ENCODE assay signal across 17 cellular contexts in the genomic region with DNA sequence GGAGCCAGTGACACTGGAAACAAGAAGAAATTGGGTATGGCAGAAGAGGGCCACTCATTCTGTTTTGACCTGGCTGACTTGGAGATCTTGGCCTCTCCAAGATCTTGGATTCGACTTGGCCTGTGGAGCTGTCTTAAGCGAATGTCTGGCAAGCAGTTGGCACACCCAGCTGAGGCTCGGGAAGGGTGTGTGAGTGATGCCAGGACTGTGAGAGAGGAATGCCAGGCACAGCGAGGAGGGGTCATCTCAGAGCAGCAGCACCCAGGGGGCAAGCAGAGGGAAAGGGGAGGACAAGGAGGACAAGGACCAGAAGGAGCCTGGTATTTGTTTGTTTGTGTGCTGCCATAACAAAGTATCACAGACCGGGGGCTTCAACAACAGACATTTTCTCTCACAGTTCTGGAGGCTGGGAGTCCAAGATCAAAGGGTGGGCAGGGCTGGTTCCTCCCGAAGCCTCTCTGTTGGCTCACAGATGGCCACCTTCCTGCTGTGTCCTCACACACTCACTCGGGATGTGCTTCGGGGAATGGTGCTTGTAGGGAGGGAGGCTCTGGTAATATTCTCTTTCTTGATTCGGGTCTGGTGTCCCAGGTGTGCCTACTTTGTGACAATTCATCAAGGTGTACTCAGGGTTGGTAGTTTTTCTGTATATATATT.
"Had no signal": no experiment of that assay in that cellular context is flagged by ENCODE, and none has a peak within 500 bp of the region (broad histone marks: within the 10 kb centered on the region; RNA-seq: fewer than 3 reads in every experiment).

No MANE protein-coding gene starts in this region.

- H3K27me3 ChIP-seq: colonic mucosa, esophagus squamous epithelium, right atrium auricular region, spleen, testis, upper lobe of left lung had no signal

- H3K9me3 ChIP-seq: colonic mucosa, esophagus squamous epithelium, right atrium auricular region, spleen, testis, upper lobe of left lung had no signal

- H3K27ac Mint-ChIP-seq: activated naive CD4-positive, alpha-beta T cell treated with anti-CD3 and anti-CD28 coated beads, Interleukin-2, amount 10 ng/mL, durations not matched to agents 7 days and 5 days; activated T-helper 2 cell treated with anti-CD3 and anti-CD28 coated beads, Interferon-gamma antibody, Interleukin-2, Interleukin-4, amounts not matched to agents 10 μg/mL and 5 μg/mL and 100 μg/mL, durations not matched to agents 14 hours and 24 hours and 36 hours; stimulated activated naive CD8-positive, alpha-beta T cell treated with anti-CD3 and anti-CD28 coated beads, Interleukin-15, Interleukin-2, amounts not matched to agents 100 ng/mL and 50 ng/mL, for 24 hours had no signal

- H3K27me3 Mint-ChIP-seq: stimulated activated naive CD8-positive, alpha-beta T cell treated with anti-CD3 and anti-CD28 coated beads, Interleukin-15, Interleukin-2, amounts not matched to agents 100 ng/mL and 50 ng/mL, for 24 hours had no signal

- H3K36me3 ChIP-seq: colonic mucosa, esophagus squamous epithelium, right atrium auricular region, spleen, upper lobe of left lung had no signal

- H3K36me3 Mint-ChIP-seq: activated naive CD4-positive, alpha-beta T cell treated with anti-CD3 and anti-CD28 coated beads, Interleukin-2, amount 10 ng/mL, durations not matched to agents 7 days and 5 days had no signal

- H3K27ac ChIP-seq: colonic mucosa, esophagus squamous epithelium, foreskin keratinocyte, right atrium auricular region, spleen, testis, upper lobe of left lung had no signal

- DNase-seq: activated naive CD4-positive, alpha-beta T cell treated with anti-CD3 and anti-CD28 coated beads, Interleukin-2, amount 10 ng/mL, durations not matched to agents 7 days and 5 days; activated T-cell treated with anti-CD3 and anti-CD28 coated beads, Interleukin-2, amount 50 U/mL, for 1 hour; colonic mucosa; effector CD4-positive, alpha-beta T cell; esophagus squamous epithelium; foreskin keratinocyte; glutamatergic neuron; left ventricle myocardium superior; mesendoderm; spleen; T-helper 9 cell; testis; upper lobe of left lung had no signal

- H3K9me3 Mint-ChIP-seq: activated naive CD4-positive, alpha-beta T cell treated with anti-CD3 and anti-CD28 coated beads, Interleukin-2, amount 10 ng/mL, durations not matched to agents 7 days and 5 days; activated T-helper 2 cell treated with anti-CD3 and anti-CD28 coated beads, Interferon-gamma antibody, Interleukin-2, Interleukin-4, amounts not matched to agents 10 μg/mL and 5 μg/mL and 100 μg/mL, durations not matched to agents 14 hours and 24 hours and 36 hours; neural crest cell; stimulated activated naive CD8-positive, alpha-beta T cell treated with anti-CD3 and anti-CD28 coated beads, Interleukin-15, Interleukin-2, amounts not matched to agents 100 ng/mL and 50 ng/mL, for 24 hours had no signal

- H3K4me3 Mint-ChIP-seq: activated naive CD4-positive, alpha-beta T cell treated with anti-CD3 and anti-CD28 coated beads, Interleukin-2, amount 10 ng/mL, durations not matched to agents 7 days and 5 days; neural crest cell; stimulated activated naive CD8-positive, alpha-beta T cell treated with anti-CD3 and anti-CD28 coated beads, Interleukin-15, Interleukin-2, amounts not matched to agents 100 ng/mL and 50 ng/mL, for 24 hours had no signal

- H3K4me3 ChIP-seq: colonic mucosa, esophagus squamous epithelium, right atrium auricular region, spleen, testis, upper lobe of left lung had no signal

- H3K4me1 Mint-ChIP-seq: activated naive CD4-positive, alpha-beta T cell treated with anti-CD3 and anti-CD28 coated beads, Interleukin-2, amount 10 ng/mL, durations not matched to agents 7 days and 5 days had no signal

- ATAC-seq: foreskin keratinocyte, left ventricle myocardium superior had no signal

- H3K4me1 ChIP-seq: colonic mucosa, foreskin keratinocyte, right atrium auricular region, spleen, testis had no signal
